ENCODE assay signal across 27 cellular contexts in the genomic region with DNA sequence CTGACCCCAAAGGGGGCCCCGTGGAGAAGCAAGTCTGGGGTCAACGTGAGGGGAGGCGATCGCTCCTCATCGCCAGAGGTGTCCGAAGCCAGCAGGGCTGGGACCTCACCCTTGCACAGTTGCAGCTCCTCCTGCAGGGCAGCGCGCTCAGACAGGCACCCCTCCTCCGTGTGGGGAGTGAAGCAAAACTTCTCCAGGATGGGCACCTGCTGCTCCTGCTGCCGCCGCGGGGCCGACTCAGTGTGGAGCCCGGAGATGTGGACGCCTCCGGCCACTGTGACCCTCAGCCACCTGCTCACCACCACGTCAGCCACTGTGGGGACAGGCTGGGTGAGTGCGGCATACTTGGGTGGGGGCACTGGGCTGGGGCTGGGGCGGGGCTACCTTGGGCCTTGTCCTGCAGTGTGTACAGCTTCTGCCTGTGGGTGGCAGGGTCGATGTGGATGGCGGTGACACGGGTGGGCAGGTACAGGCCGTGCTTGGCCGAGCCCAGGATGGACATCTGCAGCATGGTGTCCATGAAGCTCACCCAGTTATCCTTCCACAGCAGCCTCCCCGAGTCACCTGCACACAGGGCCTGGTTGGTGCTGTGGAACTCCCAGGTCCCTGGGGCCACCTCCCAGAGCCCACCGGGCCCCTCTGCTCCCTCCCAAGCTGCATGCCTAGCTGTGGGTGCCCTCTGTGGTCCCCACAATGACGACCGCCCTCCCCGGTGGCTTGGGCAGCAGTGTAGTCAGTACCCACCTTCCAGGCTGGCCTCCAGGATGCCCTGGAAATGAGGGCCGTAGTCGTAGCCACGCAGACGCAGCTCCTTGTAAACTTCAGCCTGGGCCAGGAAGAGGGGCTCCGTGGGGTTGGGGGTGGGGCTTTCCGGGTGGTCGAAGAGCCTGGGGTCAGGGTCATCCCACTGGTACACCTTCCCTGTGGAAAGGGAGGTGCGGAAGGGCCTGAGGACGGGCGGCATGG. TPM values are rescaled to one million over a fixed set of nuclear protein-coding genes. Genes with fewer than 3 reads are reported as not detected.
A peak's percentile ranks its signal among the peaks of the same experiment; 100 is the strongest.
DNase-seq lines count a peak whose midpoint lies in the region; ATAC-seq, FAIRE-seq and TF ChIP-seq lines count a peak whose summit lies in the region.
"Had no signal": no experiment of that assay in that cellular context is flagged by ENCODE, and none has a peak within 500 bp of the region (broad histone marks: within the 10 kb centered on the region; RNA-seq: fewer than 3 reads in every experiment).

No MANE protein-coding gene starts in this region.

- H3K79me2 ChIP-seq in GM12878 (ENCODE audit: control insufficient read depth, insufficient read depth, low read length) (no peaks in the 10 kb centered on the region), GM23248 (ENCODE audit: insufficient read depth) (no peaks in the 10 kb centered on the region)

- H3K9me3 ChIP-seq in BE2C (no peaks in the 10 kb centered on the region), GM12878 (replicated peaks; ENCODE audit: control insufficient read depth, insufficient read depth, low read length) (no peaks in the 10 kb centered on the region), neuronal stem cell (replicated peaks in 1 of 2; ENCODE audit: control insufficient read depth in 2 of 2, insufficient read depth in 1 of 2, low read depth in 1 of 2, low read length in 2 of 2) (no peaks in the 10 kb centered on the region), GM23248 (ENCODE audit: low read depth) (no peaks in the 10 kb centered on the region), ovary (no peaks in the 10 kb centered on the region)
- H3K9me3 ChIP-seq: A549, MG63 had no signal

- no peak overlapping the region for H3K18ac ChIP-seq in neuronal stem cell (ENCODE audit: low read length)

- no peak overlapping the region for H2BK12ac ChIP-seq in neuronal stem cell (ENCODE audit: low read length)

- no peaks in the 10 kb centered on the region for H3F3A ChIP-seq in GM23248 (ENCODE audit: insufficient read depth)

- in situ Hi-C loops in GM12878 (cut with MboI) (no loop called here), GM23248 (cut with MboI) (no loop called here)

- H3K36me3 ChIP-seq in BE2C = peaks cover 100% of the 10 kb centered on the region
- peaks cover 74% of the 10 kb centered on the region for H3K36me3 ChIP-seq in GM06990 (ENCODE audit: control insufficient read depth, insufficient read depth, low read length)
- H3K36me3 ChIP-seq in GM12878 (ENCODE audit: control insufficient read depth in 2 of 2, insufficient read depth in 2 of 2, low read length in 1 of 2) = peaks cover 17 to 88% of the 10 kb centered on the region in 2 experiments
- peaks cover 94 to 100% of the 10 kb centered on the region in 2 donors for H3K36me3 ChIP-seq in neuronal stem cell (replicated peaks in 1 of 2; ENCODE audit: control insufficient read depth in 2 of 2, insufficient read depth in 2 of 2, low read length in 2 of 2)
- H3K36me3 ChIP-seq in GM23248 (ENCODE audit: low read depth) = peaks cover 7% of the 10 kb centered on the region; the same call in 1 of the 2 replicates
- H3K36me3 ChIP-seq in ovary = no peaks in the 10 kb centered on the region

- H4K8ac ChIP-seq in neuronal stem cell (ENCODE audit: low read depth, low read length) = no peak overlapping the region

- RAD21 ChIA-PET in GM12878 (lab: Charles Lee; ENCODE audit: unreplicated experiment) = no interaction called here

- TF ChIP-seq RAD21 in GM12878 (IDR thresholded peaks at IDR 0.05; ENCODE audit: insufficient read depth, low read depth, low read length) = no peak

- no peak overlapping the region for H2AFZ ChIP-seq in GM12878 (ENCODE audit: control insufficient read depth, low read depth, low read length)
- no peak overlapping the region for H2AFZ ChIP-seq in neuronal stem cell (ENCODE audit: low read length)
- no peak overlapping the region for H2AFZ ChIP-seq in GM23248

- 92% methylated on average over 31 of the region's 39 CpGs for WGBS in GM12878 (ENCODE audit: insufficient coverage, insufficient replicate concordance, low lambda C conversion rate, missing lambda C conversion rate)
- WGBS in neuronal stem cell (ENCODE audit: extremely low coverage in 2 of 2, insufficient read length in 2 of 2, insufficient replicate concordance in 1 of 2), 2 donors = no CpG with 5 or more reads among the region's 39 CpGs
- 88 to 94% methylated on average over 29 to 39 of the region's 39 CpGs for WGBS in GM23248 (ENCODE audit: low coverage in 1 of 2, low lambda C conversion rate in 2 of 2, missing lambda C conversion rate in 2 of 2), 2 experiments
- WGBS in ovary, 3 donors = 82 to 88% (median 86%) methylated on average over 36 to 39 of the region's 39 CpGs

- H3K14ac ChIP-seq in neuronal stem cell (ENCODE audit: low read length) = no peak overlapping the region

- H2AK5ac ChIP-seq in neuronal stem cell (ENCODE audit: low read depth, low read length) = no peak overlapping the region

- H3K4me1 ChIP-seq in BE2C (no peaks in the 10 kb centered on the region), GM12878 (ENCODE audit: control insufficient read depth, insufficient read depth, low read length) (no peaks in the 10 kb centered on the region), neuronal stem cell (ENCODE audit: control insufficient read depth in 2 of 2, insufficient read depth in 1 of 2, low read depth in 1 of 2, low read length in 2 of 2) (no peaks in the 10 kb centered on the region), GM23248 (ENCODE audit: insufficient read depth) (no peaks in the 10 kb centered on the region), ovary (ENCODE audit: insufficient read depth) (no peaks in the 10 kb centered on the region)
- H3K4me1 ChIP-seq: A549 had no signal

- SMC1A ChIA-PET in GM12878 (lab: Charles Lee; ENCODE audit: uncharacterized antibody, unreplicated experiment) = no interaction called here

- no TSS peak for BruUV-seq in GM12878 (replicated peaks; lab: Mats Ljungman, UMichigan)

- H4K20me1 ChIP-seq in GM12878 (ENCODE audit: control insufficient read depth, insufficient read depth) = no peaks in the 10 kb centered on the region
- H4K20me1 ChIP-seq in GM23248 (ENCODE audit: insufficient read depth) = no peaks in the 10 kb centered on the region

- POLR2A ChIA-PET in GM12878 (lab: Charles Lee) = no interaction called here

- H3K27ac ChIP-seq in GM12878 (ENCODE audit: control insufficient read depth, insufficient read depth) = no peak overlapping the region
- H3K27ac ChIP-seq in neuronal stem cell (replicated peaks; ENCODE audit: low read length) = no peak overlapping the region
- H3K27ac ChIP-seq in GM23248 = no peak overlapping the region
- H3K27ac ChIP-seq in ovary = no peak overlapping the region
- H3K27ac ChIP-seq: A549, SK-N-MC had no signal

- ATAC-seq in GM12878 = no peak
- ATAC-seq: CD8-positive, alpha-beta T cell had no signal

- TF ChIP-seq POLR2A in GM12878 (IDR thresholded peaks at IDR 0.05; ENCODE audit: low read depth, low read length) (peak; percentile 30; the same call in 1 of the 2 replicates), ovary (IDR thresholded peaks at IDR 0.05) (no peak)

- H3K27me3 ChIP-seq in BE2C (no peaks in the 10 kb centered on the region), GM06990 (replicated peaks; ENCODE audit: control insufficient read depth, insufficient read depth, low read length) (no peaks in the 10 kb centered on the region), GM12878 (replicated peaks in 1 of 2; ENCODE audit: control insufficient read depth in 2 of 2, insufficient read depth in 2 of 2, low read length in 1 of 2) (no peaks in the 10 kb centered on the region), neuronal stem cell (ENCODE audit: control insufficient read depth in 3 of 3, insufficient read depth in 3 of 3, low read depth in 1 of 3, low read length in 3 of 3) (no peaks in the 10 kb centered on the region), GM23248 (replicated peaks; ENCODE audit: insufficient read depth) (no peaks in the 10 kb centered on the region), ovary (no peaks in the 10 kb centered on the region)
- H3K27me3 ChIP-seq: MG63 had no signal

- H3K79me1 ChIP-seq in neuronal stem cell (ENCODE audit: low read depth, low read length) = peaks cover 75% of the 10 kb centered on the region

- TF ChIP-seq CTCF in BE2C (IDR thresholded peaks at IDR 0.05; ENCODE audit: low read depth, low read length) = no peak
- TF ChIP-seq CTCF in GM06990 (IDR thresholded peaks at IDR 0.05; ENCODE audit: insufficient read depth, low read length, poor library complexity, severe bottlenecking) = no peak
- TF ChIP-seq CTCF in GM12878 (IDR thresholded peaks at IDR 0.05 in 2 of 3, conservative IDR thresholded peaks at IDR 0.05 in 1 of 3; ENCODE audit: control insufficient read depth in 2 of 3, extremely low read depth in 1 of 3, insufficient read depth in 1 of 3, low read depth in 3 of 3, low read length in 3 of 3) = no peak
- no peak for TF ChIP-seq CTCF in ovary (IDR thresholded peaks at IDR 0.05)

- H3K23ac ChIP-seq in neuronal stem cell (ENCODE audit: low read depth, low read length, poor library complexity) = peak overlapping the region; percentile 34

- no peak overlapping the region for H4K91ac ChIP-seq in neuronal stem cell (ENCODE audit: low read depth, low read length, poor library complexity)

- H2BK5ac ChIP-seq in neuronal stem cell (ENCODE audit: low read length) = no peak overlapping the region

- CTCF ChIA-PET in GM12878 (lab: Yijun Ruan, JAX) = no interaction called here

- H3K9ac ChIP-seq in GM12878 (ENCODE audit: control insufficient read depth, insufficient read depth, low read length) (no peak overlapping the region), neuronal stem cell (ENCODE audit: low read depth, low read length, poor library complexity) (no peak overlapping the region), GM23248 (no peak overlapping the region)

- no peak overlapping the region for H3K4me3 ChIP-seq in BE2C (ENCODE audit: low read depth, low read length)
- no peak overlapping the region for H3K4me3 ChIP-seq in GM06990 (replicated peaks; ENCODE audit: low read depth, low read length)
- no peak overlapping the region for H3K4me3 ChIP-seq in GM12878
- H3K4me3 ChIP-seq in neuronal stem cell (ENCODE audit: low read length in 2 of 2) = no peak overlapping the region
- H3K4me3 ChIP-seq in GM23248 = no peak overlapping the region
- no peak overlapping the region for H3K4me3 ChIP-seq in ovary
- H3K4me3 ChIP-seq: A549, MG63, SK-N-MC had no signal

- no peak overlapping the region for H3K4me2 ChIP-seq in GM12878 (ENCODE audit: control insufficient read depth, insufficient read depth)
- H3K4me2 ChIP-seq in neuronal stem cell (ENCODE audit: insufficient read depth, low read length, poor library complexity, severe bottlenecking) = no peak overlapping the region
- H3K4me2 ChIP-seq in GM23248 (ENCODE audit: unreplicated experiment) = no peak overlapping the region
- H3K4me2 ChIP-seq: A549 had no signal

- H2BK120ac ChIP-seq in neuronal stem cell (ENCODE audit: low read depth, low read length) = no peak overlapping the region

- FAIRE-seq in GM12878 (lab: Jason Lieb, UNC) = no peak
- FAIRE-seq: A549, GM19239, HTR-8/SVneo had no signal

- peak; percentile 13 for DNase-seq in BE2C
- DNase-seq in GM06990 (ENCODE audit: extremely low read depth, insufficient read length) = peak; percentile 22
- DNase-seq in GM12878 (ENCODE audit: low read depth, low spot score) = no peak
- no peak for DNase-seq in neuronal stem cell (ENCODE audit: low spot score)
- DNase-seq in NCI-H446 (lab: John Stamatoyannopoulos, UW) = no peak
- no peak for DNase-seq in GM23248
- no peak for DNase-seq in ovary
- DNase-seq: AML-193, C1 segment of cervical spinal cord, DMS 273 treated with DMSO at 0.1 percent for 48 hours, DMS79 treated with DMSO at 0.1 percent for 48 hours, GF-D8, H9, HFFc6, KG1, MG63, NCI-H1417, NCI-H1694, NCI-H2029 treated with DMSO at 0.1 percent for 48 hours, NCI-H526 treated with DMSO at 0.1 percent for 48 hours, RPMI8226, SIG-M5 had no signal

- no peaks in the 10 kb centered on the region for H3K9me2 ChIP-seq in GM23248 (ENCODE audit: insufficient read depth)

- H3K4ac ChIP-seq in neuronal stem cell (ENCODE audit: low read length) = no peak overlapping the region

- no peak overlapping the region for H2BK15ac ChIP-seq in neuronal stem cell (ENCODE audit: low read length)

- no peak for TF ChIP-seq EP300 in GM12878 (IDR thresholded peaks at IDR 0.05; ENCODE audit: borderline replicate concordance in 1 of 2, control insufficient read depth in 1 of 2, low read depth in 2 of 2, low read length in 2 of 2)
- TF ChIP-seq EP300 in ovary (IDR thresholded peaks at IDR 0.05) = no peak

- intact Hi-C loops in GM12878 (cut with micrococcal nuclease; ENCODE audit: unreplicated experiment) (no loop called here), ovary (cut with DNase I) (no loop called here)

RNA-seq across cellular contexts. Expression of a gene that starts 10.8 kb away (rescaled TPM):
- 379 TPM for polyA plus RNA-seq in BE2C (2012; ENCODE audit: insufficient read depth, insufficient read length, low read depth)
- 81.2 and 110 TPM in 2 replicates for total RNA-seq in GM12878 (2013; cell fraction: nucleolus; rRNA removed)
- total RNA-seq in GM12878 (2014; rRNA removed) (67.4 and 73.8 TPM in 2 replicates), GM12878 (2014; rRNA removed; fragmentation: Illumina TruSeq; extraction: Trizol) (18.0 and 20.8 TPM in 2 replicates), GM12878 (2021) (333 and 348 TPM in 2 replicates), ovary (100 to 1,000 TPM in 1 of 7 donors, 10 to 100 TPM in 5, 1 to 10 TPM in 1; 9.8 to 168 (median 53.8) TPM)
- polyA plus RNA-seq in GM12878 (2011; ENCODE audit: low read depth) = 15.3 TPM
- polyA plus RNA-seq in GM12878 (2011; rRNA removed) (4.5 and 10.8 TPM in 2 replicates), GM12878 (2014; fragmentation: Illumina TruSeq; extraction: Trizol) (1.6 and 12.8 TPM in 2 replicates), GM12878 (2014; fragmentation: Nextera tagmentation; extraction: Ambion mirVana) (under 1 TPM; 0.19 to 0.31 TPM), GM12878 (2014; rRNA removed) (87.8 and 131 TPM in 2 replicates), GM12878 (2016; fragmentation: Nextera tagmentation; extraction: Ambion mirVana) (10 to 100 TPM; 40.1 to 42.5 TPM), GM23248 (2016; fragmentation: Nextera tagmentation; extraction: Ambion mirVana) (12.7 and 16.3 TPM in 2 replicates), ovary (10 to 100 TPM in 1 of 2 donors, 1 to 10 TPM in 1; 1.3 to 16.0 TPM)
- polyA plus RNA-seq in GM12878 (2011; cell fraction: cytosol; rRNA removed) = 31.3 and 40.9 TPM in 2 replicates
- polyA plus RNA-seq in GM12878 (2011; cell fraction: nucleus; rRNA removed) = 137 and 205 TPM in 2 replicates
- polyA plus RNA-seq in GM12878 (2012) = 82.0 and 91.6 TPM in 2 replicates
- polyA minus RNA-seq in GM12878 (2011; rRNA and poly(A)+ RNA removed) = 21.8 and 51.5 TPM in 2 replicates
- 91.7 and 93.8 TPM in 2 replicates for polyA minus RNA-seq in GM12878 (2011; cell fraction: cytosol; rRNA and poly(A)+ RNA removed)
- 35.7 and 66.9 TPM in 2 replicates for polyA minus RNA-seq in GM12878 (2011; cell fraction: nucleus; rRNA and poly(A)+ RNA removed)
- 128 TPM for polyA plus RNA-seq in neuronal stem cell (2013, experiment 1 of 2)
- polyA plus RNA-seq in neuronal stem cell (2013, experiment 2 of 2) = 131 TPM
- 33.8 and 38.2 TPM in 2 replicates for total RNA-seq in GM23248 (2014; rRNA removed; shearing (Covaris generic))

RNA-seq across cellular contexts. Expression of a gene that starts 21.6 kb away (rescaled TPM):
- 415 TPM for polyA plus RNA-seq in BE2C (2012; ENCODE audit: insufficient read depth, insufficient read length, low read depth)
- total RNA-seq in GM12878 (2013; cell fraction: nucleolus; rRNA removed) = 56.8 and 75.9 TPM in 2 replicates
- total RNA-seq in GM12878 (2014; rRNA removed) = 107 and 132 TPM in 2 replicates
- total RNA-seq in GM12878 (2014; rRNA removed; fragmentation: Illumina TruSeq; extraction: Trizol) = 43.3 and 50.3 TPM in 2 replicates
- total RNA-seq in GM12878 (2021) = 137 and 157 TPM in 2 replicates
- polyA plus RNA-seq in GM12878 (2011; ENCODE audit: low read depth) = 52.5 TPM
- 21.0 and 42.6 TPM in 2 replicates for polyA plus RNA-seq in GM12878 (2011; rRNA removed)
- 77.7 and 101 TPM in 2 replicates for polyA plus RNA-seq in GM12878 (2011; cell fraction: cytosol; rRNA removed)
- polyA plus RNA-seq in GM12878 (2011; cell fraction: nucleus; rRNA removed) = 285 and 360 TPM in 2 replicates
- 61.7 and 71.7 TPM in 2 replicates for polyA plus RNA-seq in GM12878 (2012)
- polyA plus RNA-seq in GM12878 (2014; fragmentation: Illumina TruSeq; extraction: Trizol) = 13.8 and 46.5 TPM in 2 replicates
- 10 to 100 TPM in 1 of 2 experiments, 1 to 10 TPM in 1; 6.1 to 15.3 TPM for polyA plus RNA-seq in GM12878 (2014; fragmentation: Nextera tagmentation; extraction: Ambion mirVana)
- polyA plus RNA-seq in GM12878 (2014; rRNA removed) = 147 and 155 TPM in 2 replicates
- polyA plus RNA-seq in GM12878 (2016; fragmentation: Nextera tagmentation; extraction: Ambion mirVana) = 10 to 100 TPM in 1 of 2 experiments, 1 to 10 TPM in 1; 9.7 to 25.4 TPM
- polyA minus RNA-seq in GM12878 (2011; rRNA and poly(A)+ RNA removed) = 23.4 and 40.3 TPM in 2 replicates
- 25.4 and 29.1 TPM in 2 replicates for polyA minus RNA-seq in GM12878 (2011; cell fraction: cytosol; rRNA and poly(A)+ RNA removed)
- polyA minus RNA-seq in GM12878 (2011; cell fraction: nucleus; rRNA and poly(A)+ RNA removed) = 63.5 and 104 TPM in 2 replicates
- 33.5 TPM for polyA plus RNA-seq in neuronal stem cell (2013, experiment 1 of 2)
- 31.8 TPM for polyA plus RNA-seq in neuronal stem cell (2013, experiment 2 of 2)
- 61.2 and 96.4 TPM in 2 replicates for total RNA-seq in GM23248 (2014; rRNA removed; shearing (Covaris generic))
- 13.3 and 27.7 TPM in 2 replicates for polyA plus RNA-seq in GM23248 (2016; fragmentation: Nextera tagmentation; extraction: Ambion mirVana)
- 10 to 100 TPM; 40.1 to 72.4 (median 67.7) TPM for total RNA-seq in ovary
- polyA plus RNA-seq in ovary = 10 to 100 TPM; 15.0 to 62.5 TPM

RNA-seq across cellular contexts. Expression of a gene that starts 35.5 kb away (rescaled TPM):
- 585 TPM for polyA plus RNA-seq in BE2C (2012; ENCODE audit: insufficient read depth, insufficient read length, low read depth)
- 41.6 and 44.7 TPM in 2 replicates for total RNA-seq in GM12878 (2013; cell fraction: nucleolus; rRNA removed)
- total RNA-seq in GM12878 (2014; rRNA removed) = 110 and 131 TPM in 2 replicates
- total RNA-seq in GM12878 (2014; rRNA removed; fragmentation: Illumina TruSeq; extraction: Trizol) = 35.1 and 37.1 TPM in 2 replicates
- 113 and 122 TPM in 2 replicates for total RNA-seq in GM12878 (2021)
- polyA plus RNA-seq in GM12878 (2011; ENCODE audit: low read depth) = 21.3 TPM
- 14.3 and 53.3 TPM in 2 replicates for polyA plus RNA-seq in GM12878 (2011; rRNA removed)
- polyA plus RNA-seq in GM12878 (2011; cell fraction: cytosol; rRNA removed) = 65.9 and 98.5 TPM in 2 replicates
- polyA plus RNA-seq in GM12878 (2011; cell fraction: nucleus; rRNA removed) = 198 and 262 TPM in 2 replicates
- 41.2 and 44.0 TPM in 2 replicates for polyA plus RNA-seq in GM12878 (2012)
- 7.5 and 32.8 TPM in 2 replicates for polyA plus RNA-seq in GM12878 (2014; fragmentation: Illumina TruSeq; extraction: Trizol)
- 10 to 100 TPM in 1 of 2 experiments, 1 to 10 TPM in 1; 2.2 to 11.5 TPM for polyA plus RNA-seq in GM12878 (2014; fragmentation: Nextera tagmentation; extraction: Ambion mirVana)
- polyA plus RNA-seq in GM12878 (2014; rRNA removed) = 102 and 119 TPM in 2 replicates
- polyA plus RNA-seq in GM12878 (2016; fragmentation: Nextera tagmentation; extraction: Ambion mirVana) = 100 to 1,000 TPM; 119 to 146 TPM
- polyA minus RNA-seq in GM12878 (2011; rRNA and poly(A)+ RNA removed) = 50.1 and 72.3 TPM in 2 replicates
- polyA minus RNA-seq in GM12878 (2011; cell fraction: cytosol; rRNA and poly(A)+ RNA removed) = 44.1 and 45.0 TPM in 2 replicates
- polyA minus RNA-seq in GM12878 (2011; cell fraction: nucleus; rRNA and poly(A)+ RNA removed) = 42.7 and 84.3 TPM in 2 replicates
- 67.9 TPM for polyA plus RNA-seq in neuronal stem cell (2013, experiment 1 of 2)
- 66.6 TPM for polyA plus RNA-seq in neuronal stem cell (2013, experiment 2 of 2)
- total RNA-seq in GM23248 (2014; rRNA removed; shearing (Covaris generic)) = 130 and 138 TPM in 2 replicates
- 101 and 104 TPM in 2 replicates for polyA plus RNA-seq in GM23248 (2016; fragmentation: Nextera tagmentation; extraction: Ambion mirVana)
- total RNA-seq in ovary = 10 to 100 TPM; 48.8 to 96.2 (median 80.1) TPM
- polyA plus RNA-seq in ovary = 10 to 100 TPM; 12.4 to 77.8 TPM

RNA-seq across cellular contexts. Expression of a gene that starts 35.6 kb away (rescaled TPM):
- polyA plus RNA-seq in BE2C (2012; ENCODE audit: insufficient read depth, insufficient read length, low read depth) = 73.1 TPM
- total RNA-seq in GM12878 (2013; cell fraction: nucleolus; rRNA removed) = 23.5 and 23.7 TPM in 2 replicates
- total RNA-seq in GM12878 (2014; rRNA removed) (14.5 and 14.8 TPM in 2 replicates), GM12878 (2014; rRNA removed; fragmentation: Illumina TruSeq; extraction: Trizol) (5.2 and 7.8 TPM in 2 replicates), GM12878 (2021) (17.7 and 19.6 TPM in 2 replicates), ovary (10 to 100 TPM; 33.3 to 53.0 (median 44.7) TPM)
- polyA plus RNA-seq in GM12878 (2011; ENCODE audit: low read depth) = 10.9 TPM
- polyA plus RNA-seq in GM12878 (2011; rRNA removed) (4.4 and 7.1 TPM in 2 replicates), GM12878 (2014; fragmentation: Illumina TruSeq; extraction: Trizol) (1.3 and 7.2 TPM in 2 replicates), GM12878 (2014; fragmentation: Nextera tagmentation; extraction: Ambion mirVana) (under 1 TPM; 0.10 to 0.93 TPM), GM12878 (2014; rRNA removed) (19.0 and 22.4 TPM in 2 replicates), GM12878 (2016; fragmentation: Nextera tagmentation; extraction: Ambion mirVana) (1 to 10 TPM; 1.6 to 2.6 TPM), GM23248 (2016; fragmentation: Nextera tagmentation; extraction: Ambion mirVana) (10.6 and 11.8 TPM in 2 replicates), ovary (10 to 100 TPM; 20.9 to 61.3 TPM)
- polyA plus RNA-seq in GM12878 (2011; cell fraction: cytosol; rRNA removed) = 6.6 and 12.0 TPM in 2 replicates
- polyA plus RNA-seq in GM12878 (2011; cell fraction: nucleus; rRNA removed) = 83.6 and 89.3 TPM in 2 replicates
- 20.4 and 23.3 TPM in 2 replicates for polyA plus RNA-seq in GM12878 (2012)
- 2.4 and 4.8 TPM in 2 replicates for polyA minus RNA-seq in GM12878 (2011; rRNA and poly(A)+ RNA removed)
- polyA minus RNA-seq in GM12878 (2011; cell fraction: cytosol; rRNA and poly(A)+ RNA removed) = 2.9 and 4.4 TPM in 2 replicates
- polyA minus RNA-seq in GM12878 (2011; cell fraction: nucleus; rRNA and poly(A)+ RNA removed) = 8.1 and 8.2 TPM in 2 replicates
- polyA plus RNA-seq in neuronal stem cell (2013, experiment 1 of 2) = 25.7 TPM
- 26.2 TPM for polyA plus RNA-seq in neuronal stem cell (2013, experiment 2 of 2)
- 59.8 and 61.2 TPM in 2 replicates for total RNA-seq in GM23248 (2014; rRNA removed; shearing (Covaris generic))

RNA-seq across cellular contexts. Expression of a gene that starts 49.7 kb away (rescaled TPM):
- polyA plus RNA-seq in BE2C (2012; ENCODE audit: insufficient read depth, insufficient read length, low read depth) = 335 TPM
- 13.4 and 14.9 TPM in 2 replicates for total RNA-seq in GM12878 (2013; cell fraction: nucleolus; rRNA removed)
- 80.8 and 85.8 TPM in 2 replicates for total RNA-seq in GM12878 (2014; rRNA removed)
- 32.4 and 39.9 TPM in 2 replicates for total RNA-seq in GM12878 (2014; rRNA removed; fragmentation: Illumina TruSeq; extraction: Trizol)
- 110 and 119 TPM in 2 replicates for total RNA-seq in GM12878 (2021)
- 79.4 TPM for polyA plus RNA-seq in GM12878 (2011; ENCODE audit: low read depth)
- polyA plus RNA-seq in GM12878 (2011; rRNA removed) = 29.9 and 66.6 TPM in 2 replicates
- 188 and 195 TPM in 2 replicates for polyA plus RNA-seq in GM12878 (2011; cell fraction: cytosol; rRNA removed)
- 136 and 154 TPM in 2 replicates for polyA plus RNA-seq in GM12878 (2011; cell fraction: nucleus; rRNA removed)
- 73.6 and 79.6 TPM in 2 replicates for polyA plus RNA-seq in GM12878 (2012)
- 45.6 and 92.0 TPM in 2 replicates for polyA plus RNA-seq in GM12878 (2014; fragmentation: Illumina TruSeq; extraction: Trizol)
- polyA plus RNA-seq in GM12878 (2014; fragmentation: Nextera tagmentation; extraction: Ambion mirVana) = 10 to 100 TPM; 12.3 to 44.8 TPM
- polyA plus RNA-seq in GM12878 (2014; rRNA removed) = 128 and 151 TPM in 2 replicates
- 100 to 1,000 TPM; 122 to 139 TPM for polyA plus RNA-seq in GM12878 (2016; fragmentation: Nextera tagmentation; extraction: Ambion mirVana)
- polyA minus RNA-seq in GM12878 (2011; rRNA and poly(A)+ RNA removed) = 53.5 and 69.9 TPM in 2 replicates
- polyA minus RNA-seq in GM12878 (2011; cell fraction: cytosol; rRNA and poly(A)+ RNA removed) = 23.2 and 25.8 TPM in 2 replicates
- 21.6 and 34.3 TPM in 2 replicates for polyA minus RNA-seq in GM12878 (2011; cell fraction: nucleus; rRNA and poly(A)+ RNA removed)
- 72.9 TPM for polyA plus RNA-seq in neuronal stem cell (2013, experiment 1 of 2)
- 72.2 TPM for polyA plus RNA-seq in neuronal stem cell (2013, experiment 2 of 2)
- 75.8 and 83.5 TPM in 2 replicates for total RNA-seq in GM23248 (2014; rRNA removed; shearing (Covaris generic))
- polyA plus RNA-seq in GM23248 (2016; fragmentation: Nextera tagmentation; extraction: Ambion mirVana) = 69.9 and 70.2 TPM in 2 replicates
- total RNA-seq in ovary = 100 to 1,000 TPM in 6 of 7 donors, 10 to 100 TPM in 1; 87.6 to 217 (median 131) TPM
- 100 to 1,000 TPM in 1 of 2 donors, 10 to 100 TPM in 1; 16.7 to 144 TPM for polyA plus RNA-seq in ovary

Comparison
In these comparisons a context has a peak if more than half of its experiments do, and no peak if none do; other contexts are left out.
1. DNase-seq: peak in BE2C (single experiment) and GM06990 (single experiment); none in GM12878 (single experiment), neuronal stem cell (single experiment), NCI-H446 (0 of 2), GM23248 (single experiment) and ovary (0 of 5).